In the genomic region with DNA sequence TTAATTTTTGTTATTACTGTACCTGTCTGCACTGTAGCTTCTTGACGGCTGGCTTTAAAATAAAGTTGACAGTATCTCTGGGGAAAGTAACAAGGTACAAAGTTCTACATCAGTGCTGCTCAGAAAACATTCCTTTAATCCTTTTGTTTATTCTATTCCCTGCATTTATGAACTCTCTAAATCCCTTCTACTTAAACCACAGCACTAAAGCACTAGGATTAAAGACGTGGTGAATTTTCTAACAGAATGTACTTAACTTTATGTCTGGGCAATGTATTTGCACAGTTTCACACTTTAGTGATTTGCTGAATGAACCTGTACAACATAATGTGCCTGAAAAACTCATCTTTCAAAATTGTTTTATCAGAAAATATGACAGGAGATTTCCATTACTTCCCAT, we compare ENCODE assay signal across 21 cellular contexts. TPM values are rescaled to one million over a fixed set of nuclear protein-coding genes. Genes with fewer than 3 reads are reported as not detected.
A peak's percentile ranks its signal among the peaks of the same experiment; 100 is the strongest.
DNase-seq lines count a peak whose midpoint lies in the region; ATAC-seq and TF ChIP-seq lines count a peak whose summit lies in the region.
"Had no signal": no experiment of that assay in that cellular context is flagged by ENCODE, and none has a peak within 500 bp of the region (broad histone marks: within the 10 kb centered on the region; RNA-seq: fewer than 3 reads in every experiment).

No MANE protein-coding gene starts in this region.

- CTCF ChIA-PET in PC-3 (lab: Charles Lee) = no interaction called here
- CTCF ChIA-PET in PC-9 (lab: Charles Lee) = no interaction called here

- H3K9ac ChIP-seq in PC-3 (ENCODE audit: low read length) (no peak overlapping the region; the same call in 1 of the 2 replicates), rectal smooth muscle tissue (ENCODE audit: low read length) (no peak overlapping the region)

- no peaks in the 10 kb centered on the region for H3F3A ChIP-seq in PC-3 (ENCODE audit: low read length, unreplicated experiment)
- H3F3A ChIP-seq in PC-9 (ENCODE audit: insufficient read depth, low read depth) = peaks cover 28% of the 10 kb centered on the region; the same call in 1 of the 2 replicates

- H2AFZ ChIP-seq in ACC112 (ENCODE audit: low read length, unreplicated experiment) (no peak overlapping the region), PC-3 (ENCODE audit: low read length) (no peak overlapping the region), hepatocyte (no peak overlapping the region), PC-9 (no peak overlapping the region)

- BruUV-seq in PC-3 (replicated peaks; lab: Mats Ljungman, UMichigan) = no TSS peak
- BruUV-seq in PC-9 (replicated peaks; lab: Mats Ljungman, UMichigan) = no TSS peak

- H3K79me2 ChIP-seq in ACC112 (ENCODE audit: control insufficient read depth, insufficient read depth, low read length, unreplicated experiment) (peaks cover 4% of the 10 kb centered on the region), PC-3 (ENCODE audit: low read length) (peaks cover 42% of the 10 kb centered on the region), hepatocyte (peaks cover 60% of the 10 kb centered on the region), PC-9 (ENCODE audit: low read depth) (0 out of 2 replicates have a peak, but pooled peaks cover 7% of the 10 kb centered on the region)

- H3K4me3 ChIP-seq in ACC112 (ENCODE audit: low read depth, low read length) (no peak overlapping the region), PC-3 (ENCODE audit: low read length) (no peak overlapping the region), hepatocyte (no peak overlapping the region), rectal smooth muscle tissue (ENCODE audit: low read length) (no peak overlapping the region), PC-9 (no peak overlapping the region)
- H3K4me3 ChIP-seq: left lung, psoas muscle, skin epidermis had no signal

- intact Hi-C loops in PC-3 (cut with micrococcal nuclease) (no loop called here), PC-9 (cut with micrococcal nuclease; ENCODE audit: unreplicated experiment) (no loop called here)

- ATAC-seq in PC-3 (no peak), HG02678 (IDR thresholded peaks at IDR 0.05; ENCODE audit: unreplicated experiment) (no peak), esophagus mucosa (no peak)
- ATAC-seq: activated CD8-positive, alpha-beta T cell treated with anti-CD3 and anti-CD28 coated beads for 36 hours; left lung; psoas muscle had no signal

- POLR2A ChIA-PET in PC-3 (lab: Charles Lee; ENCODE audit: unreplicated experiment) = interaction anchor here (0.7 kb wide), 1 partner anchor 13 kb away, joined by 4 read pairs; no protein-coding TSS in a partner anchor
- POLR2A ChIA-PET in PC-9 (lab: Charles Lee; ENCODE audit: unreplicated experiment) = no interaction called here

- DNase-seq in PC-3 (no peak), hepatocyte (ENCODE audit: low spot score) (no peak), iPS-NIHi7 (ENCODE audit: extremely low spot score) (no peak), PC-9 (no peak)
- DNase-seq: activated CD8-positive, alpha-beta memory T cell treated with anti-CD3 and anti-CD28 coated beads, Interleukin-2, amount 50 U/mL, for 48 hours; activated CD8-positive, alpha-beta T cell treated with anti-CD3 and anti-CD28 coated beads for 36 hours; activated naive CD4-positive, alpha-beta T cell treated with Interleukin-2 at 50 U/mL for 16 hours; CD4-positive, alpha-beta T cell; left lung; mesenchymal stem cell; NCI-H1417 treated with DMSO at 0.1 percent for 48 hours; NCI-H2081; NCI-H2227 treated with DMSO at 0.1 percent for 48 hours; NCI-H526; psoas muscle; stimulated activated naive CD4-positive, alpha-beta T cell had no signal

- H3K36me3 ChIP-seq in ACC112 (ENCODE audit: insufficient read depth, low read length) = no peaks in the 10 kb centered on the region
- H3K36me3 ChIP-seq in PC-3 (ENCODE audit: low read depth, low read length) = peaks cover 5% of the 10 kb centered on the region
- no peaks in the 10 kb centered on the region for H3K36me3 ChIP-seq in hepatocyte (replicated peaks; ENCODE audit: insufficient read depth, low read depth)
- H3K36me3 ChIP-seq in rectal smooth muscle tissue (ENCODE audit: control insufficient read depth, insufficient read depth, low read length) = no peaks in the 10 kb centered on the region
- H3K36me3 ChIP-seq in PC-9 (ENCODE audit: low read depth) = peaks cover 6% of the 10 kb centered on the region; the same call in 1 of the 2 replicates
- H3K36me3 ChIP-seq: left lung had no signal

- H3K27me3 ChIP-seq in ACC112 (ENCODE audit: insufficient read depth, low read length) (no peaks in the 10 kb centered on the region), PC-3 (ENCODE audit: low read length) (no peaks in the 10 kb centered on the region), hepatocyte (no peaks in the 10 kb centered on the region), rectal smooth muscle tissue (ENCODE audit: control insufficient read depth, insufficient read depth, low read length) (no peaks in the 10 kb centered on the region), PC-9 (ENCODE audit: insufficient read depth, low read depth) (no peaks in the 10 kb centered on the region)
- H3K27me3 ChIP-seq: left lung had no signal

- no peaks in the 10 kb centered on the region for H3K9me2 ChIP-seq in PC-3 (replicated peaks; ENCODE audit: low read length)
- no peaks in the 10 kb centered on the region for H3K9me2 ChIP-seq in hepatocyte (replicated peaks; ENCODE audit: insufficient read depth)
- no peaks in the 10 kb centered on the region for H3K9me2 ChIP-seq in PC-9 (ENCODE audit: insufficient read depth)

- peak overlapping the region; percentile 15; the same call in 1 of the 2 replicates for H3K27ac ChIP-seq in ACC112 (ENCODE audit: low read depth, low read length)
- H3K27ac ChIP-seq in PC-3 (ENCODE audit: low read length) = peak overlapping the region; percentile 85
- H3K27ac ChIP-seq in hepatocyte = peak overlapping the region; percentile 0
- H3K27ac ChIP-seq in rectal smooth muscle tissue (ENCODE audit: low read depth, low read length) = peak overlapping the region; percentile 44
- no peak overlapping the region for H3K27ac ChIP-seq in PC-9
- H3K27ac ChIP-seq: left lung, psoas muscle, skin epidermis had no signal

- WGBS in hepatocyte (ENCODE audit: low lambda C conversion rate, missing lambda C conversion rate) = 2% methylated on average over 2 of the region's 2 CpGs

- H3K4me1 ChIP-seq in ACC112 (ENCODE audit: control insufficient read depth, insufficient read depth, low read length, unreplicated experiment) (peaks cover 46% of the 10 kb centered on the region), PC-3 (ENCODE audit: insufficient read depth, low read length) (peaks cover 54% of the 10 kb centered on the region), hepatocyte (ENCODE audit: insufficient read depth) (peaks cover 58% of the 10 kb centered on the region), rectal smooth muscle tissue (ENCODE audit: control insufficient read depth, insufficient read depth, low read length) (peaks cover 40% of the 10 kb centered on the region), PC-9 (replicated peaks; ENCODE audit: insufficient read depth) (peaks cover 37% of the 10 kb centered on the region)
- H3K4me1 ChIP-seq: left lung had no signal

- H4K20me1 ChIP-seq in PC-3 (ENCODE audit: low read length) = no peaks in the 10 kb centered on the region
- H4K20me1 ChIP-seq in hepatocyte (ENCODE audit: insufficient read depth, poor library complexity, severe bottlenecking) = no peaks in the 10 kb centered on the region
- H4K20me1 ChIP-seq in PC-9 (ENCODE audit: insufficient read depth) = no peaks in the 10 kb centered on the region

- H3K9me3 ChIP-seq in PC-3 (ENCODE audit: low read length) = no peaks in the 10 kb centered on the region
- no peaks in the 10 kb centered on the region for H3K9me3 ChIP-seq in hepatocyte (ENCODE audit: low read depth)
- H3K9me3 ChIP-seq in PC-9 (ENCODE audit: insufficient read depth, low read depth) = no peaks in the 10 kb centered on the region
- H3K9me3 ChIP-seq: left lung, psoas muscle had no signal

- H3K4me2 ChIP-seq in PC-3 (ENCODE audit: low read length) (no peak overlapping the region), hepatocyte (peak overlapping the region; percentile 9), PC-9 (no peak overlapping the region)

- no peak for TF ChIP-seq CTCF in PC-3 (conservative IDR thresholded peaks at IDR 0.05; ENCODE audit: low read depth, low read length)
- no peak for TF ChIP-seq CTCF in hepatocyte (IDR thresholded peaks at IDR 0.05; ENCODE audit: poor library complexity)
- no peak for TF ChIP-seq CTCF in PC-9 (conservative IDR thresholded peaks at IDR 0.05)

RNA-seq across cellular contexts. Expression of gene LHFPL2, which starts 43.9 kb away (rescaled TPM):
- total RNA-seq in PC-3 (2014; rRNA removed) = 19.4 and 21.7 TPM in 2 replicates
- 38.0 and 39.9 TPM in 2 replicates for total RNA-seq in hepatocyte
- 10.2 and 15.6 TPM in 2 replicates for polyA plus RNA-seq in hepatocyte
- 10.1 and 14.0 TPM in 2 replicates for total RNA-seq in PC-9 (2021)
- 3.7 TPM for total RNA-seq in esophagus mucosa
